ENCODE assay signal across 8 cellular contexts in the genomic region with DNA sequence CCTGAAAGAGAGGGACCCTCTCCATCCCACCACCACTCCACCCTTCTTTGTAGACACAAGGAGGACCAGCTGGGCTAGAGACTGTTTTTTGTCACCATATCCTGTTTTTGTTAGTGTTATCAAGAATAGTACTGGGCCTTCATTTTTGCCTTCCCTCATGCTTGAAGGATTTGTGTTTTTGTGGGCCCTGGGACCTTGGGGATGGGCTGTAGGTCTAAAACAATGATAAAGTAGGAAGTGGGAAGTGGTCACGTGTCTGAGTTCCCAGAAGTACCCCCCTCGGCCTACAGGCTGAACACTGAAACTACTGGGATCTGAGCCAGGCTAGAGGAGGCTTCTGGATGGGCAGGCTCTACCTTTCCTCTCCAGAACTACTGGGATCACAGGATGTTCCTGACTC. TPM values are rescaled to one million over a fixed set of nuclear protein-coding genes. Genes with fewer than 3 reads are reported as not detected.
DNase-seq lines count a peak whose midpoint lies in the region; ATAC-seq and TF ChIP-seq lines count a peak whose summit lies in the region.

No MANE protein-coding gene starts in this region.

- H3K4me1 ChIP-seq in right lobe of liver = peaks cover 2 to 71% (median 30%) of the 10 kb centered on the region in 4 donors
- H3K4me1 ChIP-seq in upper lobe of right lung = peaks cover 54% of the 10 kb centered on the region

- peaks cover 2 to 40% (median 24%) of the 10 kb centered on the region in 4 donors for H3K36me3 ChIP-seq in right lobe of liver
- H3K36me3 ChIP-seq in upper lobe of right lung = peaks cover 23% of the 10 kb centered on the region

- DNase-seq in activated naive CD4-positive, alpha-beta T cell treated with anti-CD3 and anti-CD28 coated beads, Interleukin-2, amount 10 ng/mL, durations not matched to agents 7 days and 5 days = no peak
- DNase-seq in activated naive CD4-positive, alpha-beta T cell treated with Interleukin-2 at 50 U/mL for 16 hours = no peak
- DNase-seq in amniotic epithelial cell (ENCODE audit: low read depth) = peak; percentile 65
- DNase-seq in right lobe of liver = peak in 2 of 3 donors; percentile 45 to 55
- DNase-seq in upper lobe of right lung = no peak
- DNase-seq in NCI-H1436 (lab: John Stamatoyannopoulos, UW) = no peak
- no peak for DNase-seq in foreskin melanocyte
- DNase-seq in AG08396 (ENCODE audit: low spot score) = no peak

- peak overlapping the region; percentile 91 for H3K27ac Mint-ChIP-seq in activated naive CD4-positive, alpha-beta T cell treated with anti-CD3 and anti-CD28 coated beads, Interleukin-2, amount 10 ng/mL, durations not matched to agents 7 days and 5 days

- no peaks in the 10 kb centered on the region for H3K9me3 ChIP-seq in right lobe of liver
- H3K9me3 ChIP-seq in upper lobe of right lung = no peaks in the 10 kb centered on the region

- peak; percentile 23 to 44 (median 33) for ATAC-seq in right lobe of liver
- ATAC-seq in upper lobe of right lung = peak; percentile 62

- CTCF ChIA-PET in activated naive CD4-positive, alpha-beta T cell treated with anti-CD3 and anti-CD28 coated beads, Interleukin-2, amount 10 ng/mL, durations not matched to agents 7 days and 5 days (lab: Charles Lee) = interaction anchor here (7.6 kb wide), 1 partner anchor 13 kb away, joined by 60 read pairs; no protein-coding TSS in a partner anchor

- no peak overlapping the region for H3K4me3 ChIP-seq in right lobe of liver
- no peak overlapping the region for H3K4me3 ChIP-seq in upper lobe of right lung

- peaks cover 80% of the 10 kb centered on the region for H3K4me1 Mint-ChIP-seq in activated naive CD4-positive, alpha-beta T cell treated with anti-CD3 and anti-CD28 coated beads, Interleukin-2, amount 10 ng/mL, durations not matched to agents 7 days and 5 days

- no peaks in the 10 kb centered on the region for H3K27me3 Mint-ChIP-seq in activated naive CD4-positive, alpha-beta T cell treated with anti-CD3 and anti-CD28 coated beads, Interleukin-2, amount 10 ng/mL, durations not matched to agents 7 days and 5 days

- H3K27ac ChIP-seq in right lobe of liver (peak overlapping the region; percentile 87 to 93 (median 92)), upper lobe of right lung (peak overlapping the region; percentile 77)

- TF ChIP-seq CTCF in right lobe of liver (IDR thresholded peaks at IDR 0.05) (peak in 1 of 4 donors; percentile 26), upper lobe of right lung (IDR thresholded peaks at IDR 0.05) (no peak)

- 6% methylated on average over 2 of the region's 2 CpGs for WGBS in right lobe of liver (ENCODE audit: insufficient coverage, low coverage, low lambda C conversion rate, missing lambda C conversion rate)

- intact Hi-C loops in right lobe of liver (cut with DNase I) = no loop called here
- intact Hi-C loops in upper lobe of right lung (cut with DNase I) = no loop called here

- H3K27me3 ChIP-seq in right lobe of liver (no peaks in the 10 kb centered on the region), upper lobe of right lung (no peaks in the 10 kb centered on the region)

- no peak for TF ChIP-seq POLR2A in right lobe of liver (IDR thresholded peaks at IDR 0.05)

- no peak overlapping the region for H3K4me3 Mint-ChIP-seq in activated naive CD4-positive, alpha-beta T cell treated with anti-CD3 and anti-CD28 coated beads, Interleukin-2, amount 10 ng/mL, durations not matched to agents 7 days and 5 days

- H3K9me3 Mint-ChIP-seq in activated naive CD4-positive, alpha-beta T cell treated with anti-CD3 and anti-CD28 coated beads, Interleukin-2, amount 10 ng/mL, durations not matched to agents 7 days and 5 days = no peaks in the 10 kb centered on the region

- H3K36me3 Mint-ChIP-seq in activated naive CD4-positive, alpha-beta T cell treated with anti-CD3 and anti-CD28 coated beads, Interleukin-2, amount 10 ng/mL, durations not matched to agents 7 days and 5 days = peaks cover 35% of the 10 kb centered on the region

RNA-seq across cellular contexts. Expression of gene AGFG2, which starts 8.9 kb away (rescaled TPM):
- 10 to 100 TPM; 52.9 to 86.3 (median 69.8) TPM for total RNA-seq in right lobe of liver
- total RNA-seq in upper lobe of right lung = 36.0 TPM

RNA-seq across cellular contexts. Expression of gene SAP25, which starts 25.8 kb away (rescaled TPM):
- total RNA-seq in right lobe of liver (1 to 10 TPM in 3 of 6 experiments, under 1 TPM in 1, not detected in 2; 0.53 to 4.5 (median 2.2) TPM), upper lobe of right lung (6.4 TPM)

RNA-seq across cellular contexts. Expression of gene LRCH4, which starts 38.1 kb away (rescaled TPM):
- total RNA-seq in right lobe of liver (10 to 100 TPM; 19.5 to 39.1 (median 24.7) TPM), upper lobe of right lung (88.0 TPM)

RNA-seq across cellular contexts. Expression of gene FBXO24, which starts 38.3 kb away (rescaled TPM):
- total RNA-seq in right lobe of liver (1 to 10 TPM in 1 of 6 experiments, under 1 TPM in 5; 0.25 to 1.0 (median 0.45) TPM), upper lobe of right lung (1.4 TPM)

RNA-seq across cellular contexts. Expression of gene PCOLCE, which starts 54.3 kb away (rescaled TPM):
- total RNA-seq in right lobe of liver (10 to 100 TPM; 10.9 to 48.5 (median 23.6) TPM), upper lobe of right lung (57.2 TPM)

Comparison
In these comparisons a context has a peak if more than half of its experiments do, and no peak if none do; other contexts are left out.
1. DNase-seq: peak in amniotic epithelial cell (single experiment) and right lobe of liver (2 of 3); none in activated naive CD4-positive, alpha-beta T cell treated with anti-CD3 and anti-CD28 coated beads, Interleukin-2, amount 10 ng/mL, durations not matched to agents 7 days and 5 days (single experiment), activated naive CD4-positive, alpha-beta T cell treated with Interleukin-2 at 50 U/mL for 16 hours (single experiment), upper lobe of right lung (single experiment), NCI-H1436 (single experiment), foreskin melanocyte (single experiment) and AG08396 (single experiment).